ENCODE assay signal across 8 cellular contexts in the genomic region with DNA sequence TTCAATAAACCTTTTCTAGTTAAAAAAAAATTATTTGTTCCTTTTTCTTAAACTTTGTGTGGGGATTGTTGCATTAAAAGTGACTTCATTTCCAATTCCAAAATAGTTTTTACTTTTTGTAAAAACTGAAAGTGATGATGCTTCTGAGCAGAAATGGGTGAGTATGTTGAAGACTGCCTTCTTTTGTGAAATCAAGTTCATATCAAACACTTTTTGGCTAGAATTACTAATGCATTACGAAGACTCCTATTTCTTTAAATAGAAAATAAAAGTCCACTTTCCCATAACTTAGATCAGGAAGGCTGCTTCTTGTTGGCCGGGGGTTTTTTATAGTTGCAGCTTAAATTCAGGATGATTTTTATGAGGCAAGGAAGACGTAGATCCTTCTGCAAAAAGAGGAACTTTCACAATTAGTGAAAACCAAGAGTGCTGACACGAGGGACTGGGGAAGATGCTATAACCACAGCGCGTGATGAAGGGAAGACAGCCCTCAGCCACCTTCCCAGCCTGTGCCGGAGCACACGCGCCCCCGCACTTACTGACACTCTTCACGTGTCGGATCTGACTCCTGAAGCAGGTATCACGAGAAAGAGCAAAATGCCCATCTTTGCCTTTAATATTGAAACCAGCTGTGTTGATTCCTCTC.
DNase-seq lines count a peak whose midpoint lies in the region; ATAC-seq and TF ChIP-seq lines count a peak whose summit lies in the region.

No MANE protein-coding gene starts in this region.

- no peaks in the 10 kb centered on the region for H3K36me3 ChIP-seq in lung (ENCODE audit: control insufficient read depth in 2 of 2, insufficient read depth in 2 of 2, low read length in 2 of 2)

- WGBS in lung, 2 donors, result 55 to 58% methylated on average over 13 of the region's 13 CpGs

- H3K4me3 ChIP-seq in AG09309 (ENCODE audit: control insufficient read depth, low read depth, low read length) (peak overlapping the region; percentile 16), lung (no peak overlapping the region)

- peaks cover 0 to 9% of the 10 kb centered on the region in 2 donors for H3K4me1 ChIP-seq in lung (ENCODE audit: control insufficient read depth in 2 of 2, insufficient read depth in 2 of 2, low read length in 2 of 2)

- peaks cover 0 to 2% of the 10 kb centered on the region in 2 donors for H3K9me3 ChIP-seq in lung (ENCODE audit: control insufficient read depth in 2 of 2, insufficient read depth in 1 of 2, low read length in 1 of 2)

- ATAC-seq in HG02588 (IDR thresholded peaks at IDR 0.05; ENCODE audit: unreplicated experiment) (peak; percentile 58), lung (ENCODE audit: insufficient read depth, low FRiP score) (peak; percentile 27)

- H3K27ac ChIP-seq in lung (ENCODE audit: low read depth in 1 of 2, low read length in 1 of 2), result no peak overlapping the region

- no peaks in the 10 kb centered on the region for H3K27me3 ChIP-seq in lung (ENCODE audit: control insufficient read depth, insufficient read depth)

- TF ChIP-seq CTCF in AG09309 (IDR thresholded peaks at IDR 0.05; ENCODE audit: control insufficient read depth, insufficient read depth, low read depth, low read length, missing control alignments), result no peak
- TF ChIP-seq CTCF in lung (IDR thresholded peaks at IDR 0.05; ENCODE audit: control extremely low read depth, extremely low read depth), result no peak

- DNase-seq in AG09309 (ENCODE audit: low read depth) (peak; percentile 23), UCSD-AML1 (lab: John Stamatoyannopoulos, UW; ENCODE audit: unreplicated experiment) (peak; percentile 59), lung (ENCODE audit: low spot score) (no peak), HT-29 (ENCODE audit: low spot score) (no peak), NCI-H1417 treated with DMSO at 0.1 percent for 48 hours (lab: John Stamatoyannopoulos, UW) (no peak), NCI-H1417 (lab: John Stamatoyannopoulos, UW) (no peak), NCI-H128 (lab: John Stamatoyannopoulos, UW; ENCODE audit: unreplicated experiment) (no peak)

Comparison
In these comparisons a context has a peak if more than half of its experiments do, and no peak if none do; other contexts are left out.
1. DNase-seq: peak in AG09309 (single experiment) and UCSD-AML1 (single experiment); none in lung (single experiment), HT-29 (single experiment), NCI-H1417 treated with DMSO at 0.1 percent for 48 hours (single experiment), NCI-H1417 (0 of 3) and NCI-H128 (single experiment).